ENCODE assay signal across 17 cellular contexts in the genomic region with DNA sequence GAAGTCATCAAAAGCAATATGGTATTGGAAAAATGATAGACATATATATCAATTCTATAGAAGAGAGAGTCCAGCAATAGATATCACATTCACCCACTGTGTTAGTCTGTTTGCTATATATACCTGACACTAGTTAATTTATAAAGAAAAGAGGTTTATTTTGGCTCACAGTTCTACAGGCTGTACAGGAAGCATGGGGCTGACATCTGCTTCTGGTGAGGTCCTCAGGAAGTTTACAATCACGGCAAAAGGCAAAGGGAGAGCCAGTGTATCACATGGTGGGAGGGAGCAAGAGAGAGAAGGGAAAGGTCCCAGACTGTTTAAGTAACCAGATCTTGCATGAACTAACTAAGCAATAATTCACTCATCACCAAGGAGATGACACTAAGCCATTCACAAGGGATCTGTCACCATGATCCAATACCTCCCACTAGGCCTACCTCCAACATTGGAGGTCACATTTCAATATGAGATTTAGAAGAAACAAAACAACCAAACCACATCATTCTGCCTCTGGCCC.
DNase-seq lines count a peak whose midpoint lies in the region; ATAC-seq lines count a peak whose summit lies in the region.
"Had no signal": no experiment of that assay in that cellular context is flagged by ENCODE, and none has a peak within 500 bp of the region (broad histone marks: within the 10 kb centered on the region; RNA-seq: fewer than 3 reads in every experiment).

No MANE protein-coding gene starts in this region.

- WGBS in mesendoderm (ENCODE audit: extremely low coverage, insufficient coverage, low lambda C conversion rate): no CpG with 5 or more reads among the region's 1 CpG

- H3K36me3 ChIP-seq in mesendoderm (ENCODE audit: control insufficient read depth, insufficient read depth, low read length): no peaks in the 10 kb centered on the region
- H3K36me3 ChIP-seq: BLaER1, HAP-1 had no signal

- H3K79me1 ChIP-seq in mesendoderm (ENCODE audit: low read length): no peaks in the 10 kb centered on the region

- no peak overlapping the region for H2BK5ac ChIP-seq in mesendoderm (ENCODE audit: low read length)

- no peak overlapping the region for H3K4me2 ChIP-seq in mesendoderm (ENCODE audit: low read length)
- H3K4me2 ChIP-seq: BLaER1 had no signal

- no peak overlapping the region for H2BK15ac ChIP-seq in mesendoderm (replicated peaks; ENCODE audit: low read depth)

- H3K23ac ChIP-seq in mesendoderm (ENCODE audit: low read length): no peak overlapping the region

- no peak overlapping the region for H3K4me3 ChIP-seq in mesendoderm (ENCODE audit: low read length)
- H3K4me3 ChIP-seq: BLaER1, HAP-1 had no signal

- H3K27me3 ChIP-seq in mesendoderm (ENCODE audit: insufficient read depth, low read length, poor library complexity): no peaks in the 10 kb centered on the region
- H3K27me3 ChIP-seq: BLaER1 had no signal

- ATAC-seq in HG03039 (IDR thresholded peaks at IDR 0.05; ENCODE audit: unreplicated experiment): no peak
- ATAC-seq: CD8-positive, alpha-beta T cell had no signal

- peak; percentile 30 for DNase-seq in NCI-H2171 treated with DMSO at 0.1 percent for 48 hours (lab: John Stamatoyannopoulos, UW)
- no peak for DNase-seq in NCI-H2171 (lab: John Stamatoyannopoulos, UW)
- DNase-seq in M059J (ENCODE audit: low read depth): peak; percentile 29
- no peak for DNase-seq in mesendoderm
- DNase-seq in SK-N-DZ (ENCODE audit: low spot score): no peak
- DNase-seq: Caco-2; CD4-positive, CD25-positive, alpha-beta regulatory T cell; CD8-positive, alpha-beta T cell; DMS 273 treated with DMSO at 0.1 percent for 48 hours; DMS79; GF-D8; GOT3 had no signal

- no peak overlapping the region for H3K56ac ChIP-seq in mesendoderm (ENCODE audit: low read length)

- H4K5ac ChIP-seq in mesendoderm (ENCODE audit: low read length): no peak overlapping the region

- H2AK5ac ChIP-seq in mesendoderm (ENCODE audit: low read length): no peak overlapping the region

- H3K4ac ChIP-seq in mesendoderm (ENCODE audit: low read depth, low read length): no peak overlapping the region

- H3K4me1 ChIP-seq in mesendoderm (ENCODE audit: control insufficient read depth, low read depth, low read length): no peaks in the 10 kb centered on the region
- H3K4me1 ChIP-seq: HAP-1 had no signal

- no peak overlapping the region for H3K9ac ChIP-seq in mesendoderm (ENCODE audit: low read length)
- H3K9ac ChIP-seq: BLaER1 had no signal

- no peak overlapping the region for H3K27ac ChIP-seq in mesendoderm (ENCODE audit: low read depth, low read length)
- H3K27ac ChIP-seq: 22Rv1, BLaER1, C4-2B had no signal

- no peaks in the 10 kb centered on the region for H3K79me2 ChIP-seq in mesendoderm (ENCODE audit: control insufficient read depth, insufficient read depth, low read length)

- peak overlapping the region; percentile 56 for H4K8ac ChIP-seq in mesendoderm (ENCODE audit: low read depth, low read length)

- H3K18ac ChIP-seq in mesendoderm (ENCODE audit: low read length): no peak overlapping the region

- H2BK120ac ChIP-seq in mesendoderm (ENCODE audit: low read depth, low read length): no peak overlapping the region

Comparison
In these comparisons a context has a peak if more than half of its experiments do, and no peak if none do; other contexts are left out.
1. DNase-seq: peak in NCI-H2171 treated with DMSO at 0.1 percent for 48 hours (single experiment) and M059J (single experiment); none in NCI-H2171 (single experiment), mesendoderm (single experiment) and SK-N-DZ (single experiment).